8 cellular contexts compared by ENCODE assay signal in the genomic region with DNA sequence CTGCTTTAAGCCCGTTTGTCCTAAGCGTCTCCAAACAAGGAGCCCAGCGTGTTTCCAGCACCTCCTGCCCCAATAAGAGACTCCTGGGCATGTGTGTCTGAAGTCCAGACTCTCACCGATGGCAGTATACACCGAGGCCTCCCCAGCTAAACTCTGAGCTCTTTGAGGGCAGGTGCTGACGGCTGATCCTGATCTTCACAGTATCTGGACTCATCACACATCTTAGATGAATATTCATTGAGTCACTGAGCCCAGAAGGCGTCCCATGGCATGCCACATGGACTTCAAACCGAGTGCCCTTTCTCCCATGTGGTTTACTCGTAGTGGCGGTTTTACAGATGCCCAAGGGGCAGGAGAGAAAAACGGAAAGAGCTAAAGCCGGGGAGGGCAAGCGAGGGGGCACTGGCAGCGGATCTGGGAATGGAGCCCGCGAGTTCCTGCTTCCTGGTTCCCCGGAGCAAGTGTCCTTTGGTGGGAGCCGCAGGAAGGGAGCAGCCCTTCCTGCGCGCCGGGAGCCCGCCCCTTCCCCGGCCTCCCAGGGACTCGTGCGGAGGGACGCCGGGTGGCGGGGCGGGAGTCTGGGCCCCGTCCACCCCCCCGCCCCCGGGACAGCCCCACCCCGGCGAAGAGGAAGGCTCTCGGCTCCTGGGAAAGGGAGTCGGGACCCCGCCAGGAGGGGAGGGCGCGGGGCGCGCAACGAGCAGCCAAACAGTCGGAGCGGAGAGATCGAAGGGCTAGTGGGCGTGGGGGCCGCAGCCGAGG. TPM values are rescaled to one million over a fixed set of nuclear protein-coding genes. Genes with fewer than 3 reads are reported as not detected.
DNase-seq lines count a peak whose midpoint lies in the region; ATAC-seq and TF ChIP-seq lines count a peak whose summit lies in the region.

No MANE protein-coding gene starts in this region.

- H3K36me3 Mint-ChIP-seq in naive thymus-derived CD8-positive, alpha-beta T cell, result peaks cover 0 to under 1% (median 0%) of the 10 kb centered on the region in 3 donors

- H3K9me2 ChIP-seq in SU-DHL-6 (replicated peaks; ENCODE audit: insufficient read depth, low read length), result no peaks in the 10 kb centered on the region

- H3K27ac Mint-ChIP-seq in naive thymus-derived CD8-positive, alpha-beta T cell, result no peak overlapping the region

- H3K4me3 ChIP-seq in SU-DHL-6 (ENCODE audit: insufficient read depth, low read length, poor library complexity, severe bottlenecking) (no peak overlapping the region), esophagus muscularis mucosa (peak overlapping the region; percentile 65 to 87 (median 76))

- H3K9me3 ChIP-seq in SU-DHL-6 (ENCODE audit: insufficient read depth, low read length), result no peaks in the 10 kb centered on the region
- H3K9me3 ChIP-seq in esophagus muscularis mucosa, result no peaks in the 10 kb centered on the region

- H3K4me2 ChIP-seq in SU-DHL-6 (ENCODE audit: low read depth, low read length, poor library complexity, severe bottlenecking), result peak overlapping the region; percentile 14

- H3K79me2 ChIP-seq in SU-DHL-6 (ENCODE audit: insufficient read depth, low read length), result peaks cover 20% of the 10 kb centered on the region

- H3K9me3 Mint-ChIP-seq in naive thymus-derived CD8-positive, alpha-beta T cell, result peaks cover 0 to 2% (median 0%) of the 10 kb centered on the region in 9 donors

- peaks cover 28 to 63% (median 44%) of the 10 kb centered on the region in 5 donors for H3K27me3 Mint-ChIP-seq in naive thymus-derived CD8-positive, alpha-beta T cell

- 0 out of 2 replicates have a peak overlapping the region, but pooled peaks have one; percentile 73 for H3K9ac ChIP-seq in SU-DHL-6 (ENCODE audit: low read length)

- peaks cover 10 to 21% (median 18%) of the 10 kb centered on the region in 4 donors for H3K4me1 Mint-ChIP-seq in naive thymus-derived CD8-positive, alpha-beta T cell

- TF ChIP-seq CTCF in SU-DHL-6 (IDR thresholded peaks at IDR 0.05; ENCODE audit: insufficient read depth, low read length, poor library complexity, severe bottlenecking) (no peak), esophagus muscularis mucosa (IDR thresholded peaks at IDR 0.05) (no peak)

- POLR2A ChIA-PET in naive thymus-derived CD8-positive, alpha-beta T cell (lab: Charles Lee), result interaction anchor here (0.6 kb wide), 1 partner anchor 30 kb away, joined by 3 read pairs; no protein-coding TSS in a partner anchor

- 2% methylated on average over 18 of the region's 48 CpGs for WGBS in esophagus muscularis mucosa

- peak overlapping the region; percentile 29 to 81 (median 74) for H3K4me3 Mint-ChIP-seq in naive thymus-derived CD8-positive, alpha-beta T cell

- intact Hi-C loops in esophagus muscularis mucosa (cut with DNase I), result loop anchor here (5.0 kb wide), 1 partner anchor 79 kb away; no protein-coding TSS in a partner anchor

- peaks cover 4% of the 10 kb centered on the region; the same call in 1 of the 2 replicates for H4K20me1 ChIP-seq in SU-DHL-6 (ENCODE audit: low read depth, low read length)

- H3F3A ChIP-seq in SU-DHL-6 (ENCODE audit: insufficient read depth), result no peaks in the 10 kb centered on the region

- H2AFZ ChIP-seq in SU-DHL-6 (ENCODE audit: low read depth, low read length, severe bottlenecking), result no peak overlapping the region

- peak; percentile 18 for TF ChIP-seq POLR2A in esophagus muscularis mucosa (IDR thresholded peaks at IDR 0.05; ENCODE audit: low read depth)

- H3K27ac ChIP-seq in SU-DHL-6 (ENCODE audit: low read depth, low read length), result no peak overlapping the region
- H3K27ac ChIP-seq in esophagus muscularis mucosa (replicated peaks in 1 of 4), result peak overlapping the region; percentile 86 to 91 (median 88)

- H3K4me1 ChIP-seq in esophagus muscularis mucosa, result peaks cover 21 to 46% (median 33%) of the 10 kb centered on the region in 4 donors

- DNase-seq in DMS79 treated with DMSO at 0.1 percent for 48 hours (lab: John Stamatoyannopoulos, UW) (peak; percentile 66), HuH-7 (ENCODE audit: low spot score) (peak; percentile 82), esophagus muscularis mucosa (ENCODE audit: extremely low spot score) (no peak)
- no peak for DNase-seq in naive thymus-derived CD8-positive, alpha-beta T cell
- no peak for DNase-seq in stimulated activated CD4-positive, alpha-beta T cell treated with anti-CD3 and anti-CD28 coated beads, Interleukin-4, amount 100 ng/mL, for 24 hours
- DNase-seq in stimulated activated CD4-positive, alpha-beta T cell treated with anti-CD3 and anti-CD28 coated beads, Interleukin-12 subunit alpha, Interleukin-12 subunit beta, amount 100 ng/mL, for 4 hours, result no peak

- no peak for TF ChIP-seq EP300 in esophagus muscularis mucosa (IDR thresholded peaks at IDR 0.05)

- H3K27me3 ChIP-seq in SU-DHL-6 (ENCODE audit: low read length) (no peaks in the 10 kb centered on the region; the same call in 1 of the 2 replicates), esophagus muscularis mucosa (peaks cover 0 to 11% (median 0%) of the 10 kb centered on the region in 4 donors)

- H3K36me3 ChIP-seq in SU-DHL-6 (ENCODE audit: low read length) (no peaks in the 10 kb centered on the region), esophagus muscularis mucosa (no peaks in the 10 kb centered on the region)

- ATAC-seq in naive thymus-derived CD8-positive, alpha-beta T cell, result no peak
- ATAC-seq in HG02798 (IDR thresholded peaks at IDR 0.05; ENCODE audit: poor library complexity, unreplicated experiment), result no peak

RNA-seq across cellular contexts. Expression of gene TEAD4, which starts 0.6 kb away (rescaled TPM):
- total RNA-seq in esophagus muscularis mucosa, result 10 to 100 TPM in 3 of 4 donors, 1 to 10 TPM in 1; 7.5 to 42.7 (median 28.0) TPM
- not detected for total RNA-seq in naive thymus-derived CD8-positive, alpha-beta T cell
- polyA plus RNA-seq in naive thymus-derived CD8-positive, alpha-beta T cell, result not detected

Comparison
In these comparisons a context has a peak if more than half of its experiments do, and no peak if none do; other contexts are left out.
1. DNase-seq: peak in DMS79 treated with DMSO at 0.1 percent for 48 hours (single experiment) and HuH-7 (single experiment); none in esophagus muscularis mucosa (single experiment), naive thymus-derived CD8-positive, alpha-beta T cell (0 of 10), stimulated activated CD4-positive, alpha-beta T cell treated with anti-CD3 and anti-CD28 coated beads, Interleukin-4, amount 100 ng/mL, for 24 hours (single experiment) and stimulated activated CD4-positive, alpha-beta T cell treated with anti-CD3 and anti-CD28 coated beads, Interleukin-12 subunit alpha, Interleukin-12 subunit beta, amount 100 ng/mL, for 4 hours (single experiment).
2. RNA of gene TEAD4, which starts 0.6 kb away (total RNA-seq): 7.5 to 42.7 TPM in esophagus muscularis mucosa; not detected in naive thymus-derived CD8-positive, alpha-beta T cell; every median in the first group is over 4 times any median in the second.